In the genomic region with DNA sequence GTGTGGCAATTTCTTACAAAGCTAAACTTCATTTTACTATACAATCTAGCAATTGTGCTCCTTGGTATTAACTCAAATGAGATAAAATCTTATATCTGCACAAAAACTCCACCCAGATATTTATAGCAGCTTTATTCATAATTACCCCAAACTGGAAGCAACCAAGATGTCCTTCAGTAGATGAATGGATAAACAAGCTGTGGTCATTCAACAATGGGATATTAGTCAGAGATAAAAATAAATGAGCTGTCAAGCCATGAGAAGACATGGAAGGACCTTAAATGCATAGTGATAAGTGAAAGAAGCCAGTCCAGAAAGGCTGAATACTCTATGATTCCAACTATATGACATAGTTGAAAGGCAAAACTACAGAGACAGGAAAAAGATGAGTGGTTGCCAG, we compare ENCODE assay signal across 32 cellular contexts.
"Had no signal": no experiment of that assay in that cellular context is flagged by ENCODE, and none has a peak within 500 bp of the region (broad histone marks: within the 10 kb centered on the region; RNA-seq: fewer than 3 reads in every experiment).

No MANE protein-coding gene starts in this region.

- H2AFZ ChIP-seq: neural progenitor cell, parathyroid adenoma had no signal

- H3K36me3 Mint-ChIP-seq: naive thymus-derived CD8-positive, alpha-beta T cell; neural progenitor cell; stimulated activated memory B cell treated with anti-CD40 and anti-IgM and Interleukin-4, amounts not matched to agents 10 μg/mL and 1 μg/mL and 100 μg/mL, for 72 hours; type B pancreatic cell had no signal

- H3K4me1 Mint-ChIP-seq: naive thymus-derived CD8-positive, alpha-beta T cell; neural progenitor cell; stimulated activated memory B cell treated with anti-CD40 and anti-IgM and Interleukin-4, amounts not matched to agents 10 μg/mL and 1 μg/mL and 100 μg/mL, for 72 hours had no signal

- H3K27ac Mint-ChIP-seq: naive thymus-derived CD8-positive, alpha-beta T cell; nephron; neural progenitor cell; progenitor cell of endocrine pancreas; stimulated activated memory B cell treated with anti-CD40 and anti-IgM and Interleukin-4, amounts not matched to agents 10 μg/mL and 1 μg/mL and 100 μg/mL, for 72 hours; stimulated activated naive CD8-positive, alpha-beta T cell treated with anti-CD3 and anti-CD28 coated beads, Interleukin-15, amount 100 ng/mL, for 72 hours; type B pancreatic cell had no signal

- H3K9me3 ChIP-seq: ovary, psoas muscle, right lobe of liver, sigmoid colon, suprapubic skin, testis, tibial artery, transverse colon, upper lobe of right lung, uterus had no signal

- H3K4me1 ChIP-seq: neural progenitor cell, parathyroid adenoma, psoas muscle, right lobe of liver, sigmoid colon, testis, tibial artery, upper lobe of right lung, uterus had no signal

- H3K4me3 Mint-ChIP-seq: naive thymus-derived CD8-positive, alpha-beta T cell; nephron; neural progenitor cell; stimulated activated memory B cell treated with anti-CD40 and anti-IgM and Interleukin-4, amounts not matched to agents 10 μg/mL and 1 μg/mL and 100 μg/mL, for 72 hours; stimulated activated naive CD8-positive, alpha-beta T cell treated with anti-CD3 and anti-CD28 coated beads, Interleukin-15, amount 100 ng/mL, for 72 hours; type B pancreatic cell had no signal

- DNase-seq: naive thymus-derived CD8-positive, alpha-beta T cell; occipital lobe; ovary; posterior cingulate gyrus; psoas muscle; right cardiac atrium; right lobe of liver; sigmoid colon; spleen; stimulated activated CD4-positive, alpha-beta T cell treated with anti-CD3 and anti-CD28 coated beads, Interleukin-12 subunit alpha, Interleukin-12 subunit beta, amount 100 ng/mL, for 4 hours; stimulated activated CD4-positive, alpha-beta T cell treated with anti-CD3 and anti-CD28 coated beads, Interleukin-1b, Interleukin-23, amount 100 ng/mL, for 48 hours; stimulated activated CD4-positive, alpha-beta T cell treated with anti-CD3 and anti-CD28 coated beads, Interleukin-4, amount 100 ng/mL, for 1 hour; stimulated activated CD4-positive, alpha-beta T cell treated with anti-CD3 and anti-CD28 coated beads, Interleukin-4, amount 100 ng/mL, for 4 hours; stimulated activated CD8-positive, alpha-beta memory T cell treated with anti-CD3 and anti-CD28 coated beads, Interleukin-4, amount 100 ng/mL, for 48 hours; stimulated activated naive CD4-positive, alpha-beta T cell; stimulated activated naive CD8-positive, alpha-beta T cell treated with anti-CD3 and anti-CD28 coated beads, Interleukin-15, amount 100 ng/mL, for 72 hours; stimulated activated naive CD8-positive, alpha-beta T cell treated with anti-CD3 and anti-CD28 coated beads, Interleukin-15, Interleukin-2, amounts not matched to agents 100 U/mL and 50 U/mL, for 24 hours; substantia nigra; testis; tibial artery; transverse colon; upper lobe of right lung; uterus had no signal

- H3K27ac ChIP-seq: neural progenitor cell, ovary, parathyroid adenoma, psoas muscle, right lobe of liver, sigmoid colon, skin epidermis, spleen, suprapubic skin, testis, tibial artery, transverse colon, upper lobe of right lung, uterus had no signal

- H3K36me3 ChIP-seq: neural progenitor cell, ovary, right lobe of liver, sigmoid colon, spleen, suprapubic skin, tibial artery, transverse colon, upper lobe of right lung, uterus had no signal

- H3K4me3 ChIP-seq: neural progenitor cell, ovary, psoas muscle, right lobe of liver, sigmoid colon, skin epidermis, smooth muscle cell, spleen, suprapubic skin, testis, tibial artery, transverse colon, upper lobe of right lung, uterus had no signal

- H3K9me3 Mint-ChIP-seq: neural progenitor cell had no signal

- H3K4me2 ChIP-seq: neural progenitor cell, smooth muscle cell had no signal

- H3K79me2 ChIP-seq: parathyroid adenoma had no signal

- H3K27me3 ChIP-seq: neural progenitor cell, ovary, right lobe of liver, sigmoid colon, spleen, suprapubic skin, testis, tibial artery, transverse colon, upper lobe of right lung, uterus had no signal

- ATAC-seq: naive thymus-derived CD8-positive, alpha-beta T cell; psoas muscle; right cardiac atrium; right lobe of liver; stimulated activated memory B cell treated with anti-CD40 and anti-IgM and Interleukin-4, amounts not matched to agents 10 μg/mL and 1 μg/mL and 100 μg/mL, for 72 hours; stimulated activated naive CD8-positive, alpha-beta T cell treated with anti-CD3 and anti-CD28 coated beads, Interleukin-15, amount 100 ng/mL, for 72 hours; stimulated activated naive CD8-positive, alpha-beta T cell treated with anti-CD3 and anti-CD28 coated beads, Interleukin-15, Interleukin-2, amounts not matched to agents 100 U/mL and 50 U/mL, for 24 hours; upper lobe of right lung had no signal

- H3K27me3 Mint-ChIP-seq: progenitor cell of endocrine pancreas; stimulated activated memory B cell treated with anti-CD40 and anti-IgM and Interleukin-4, amounts not matched to agents 10 μg/mL and 1 μg/mL and 100 μg/mL, for 72 hours; stimulated activated naive CD8-positive, alpha-beta T cell treated with anti-CD3 and anti-CD28 coated beads, Interleukin-15, amount 100 ng/mL, for 72 hours had no signal

- H3K9ac ChIP-seq: neural progenitor cell, parathyroid adenoma had no signal
